Comparison of ENCODE assay signal across 25 cellular contexts in the genomic region with DNA sequence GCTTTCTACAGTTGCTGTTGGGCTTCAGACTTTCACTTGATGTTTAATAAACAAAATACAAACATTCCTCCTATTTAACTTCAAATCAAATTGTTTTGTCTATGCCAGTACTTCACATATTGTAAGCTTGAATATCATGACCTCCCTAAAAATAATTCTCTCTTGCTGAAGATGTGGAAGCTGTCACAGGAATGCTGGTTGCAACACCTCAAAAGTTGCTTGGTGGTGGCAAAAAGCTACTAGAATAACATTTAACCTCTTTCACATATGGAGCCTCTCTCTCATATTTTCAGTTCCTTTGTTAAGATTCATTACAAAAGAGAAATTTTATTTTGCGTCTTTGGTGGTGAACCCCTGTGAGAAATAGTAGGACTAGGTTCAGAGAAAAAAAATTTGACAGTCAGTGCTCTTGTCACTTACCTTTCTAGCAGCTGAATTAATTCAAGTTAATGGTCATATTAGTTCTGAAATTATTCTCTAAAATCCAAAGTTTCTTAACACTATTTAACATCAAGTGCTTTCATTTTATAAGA. TPM values are rescaled to one million over a fixed set of nuclear protein-coding genes. Genes with fewer than 3 reads are reported as not detected.
DNase-seq lines count a peak whose midpoint lies in the region; ATAC-seq, FAIRE-seq and TF ChIP-seq lines count a peak whose summit lies in the region.
"Had no signal": no experiment of that assay in that cellular context is flagged by ENCODE, and none has a peak within 500 bp of the region (broad histone marks: within the 10 kb centered on the region; RNA-seq: fewer than 3 reads in every experiment).

No MANE protein-coding gene starts in this region.

- TF ChIP-seq RAD21 in GM12878 (IDR thresholded peaks at IDR 0.05; ENCODE audit: insufficient read depth, low read depth, low read length), result no peak

- H3K4me1 ChIP-seq in GM12878 (ENCODE audit: control insufficient read depth, insufficient read depth, low read length), result no peaks in the 10 kb centered on the region
- H3K4me1 ChIP-seq in heart left ventricle, result peaks cover 0 to 4% (median 0%) of the 10 kb centered on the region in 12 donors
- H3K4me1 ChIP-seq: BLaER1 treated with 17β-estradiol and CSF1 and Interleukin-3, amounts not matched to agents 10 nM and 100 nM had no signal

- H3K36me3 ChIP-seq in GM12878 (ENCODE audit: control insufficient read depth in 2 of 2, insufficient read depth in 2 of 2, low read length in 1 of 2) (no peaks in the 10 kb centered on the region; a peak in 2 of 4 replicates), heart left ventricle (peaks cover 0 to 4% (median 0%) of the 10 kb centered on the region in 9 donors)

- RAD21 ChIA-PET in GM12878 (lab: Charles Lee; ENCODE audit: unreplicated experiment), result no interaction called here

- ATAC-seq in GM18868 (IDR thresholded peaks at IDR 0.05; ENCODE audit: unreplicated experiment) (peak; percentile 46), GM12878 (no peak; the same call in 2 of the 3 replicates), heart left ventricle (no peak)
- ATAC-seq: A549; CD8-positive, alpha-beta T cell had no signal

- SMC1A ChIA-PET in GM12878 (lab: Charles Lee; ENCODE audit: uncharacterized antibody, unreplicated experiment), result interaction anchor here (1.8 to 2.9 kb wide), 2 partner anchors 11 to 27 kb away, joined by 4 to 12 read pairs; no protein-coding TSS in a partner anchor

- no peak for FAIRE-seq in GM12878 (lab: Jason Lieb, UNC)
- FAIRE-seq: A549 had no signal

- intact Hi-C loops in GM12878 (cut with micrococcal nuclease; ENCODE audit: unreplicated experiment) (no loop called here), heart left ventricle (cut with DNase I) (no loop called here)

- in situ Hi-C loops in GM12878 (cut with MboI), result no loop called here

- H4K20me1 ChIP-seq in GM12878 (ENCODE audit: control insufficient read depth, insufficient read depth), result no peaks in the 10 kb centered on the region
- H4K20me1 ChIP-seq: BLaER1 treated with 17β-estradiol and CSF1 and Interleukin-3, amounts not matched to agents 10 nM and 100 nM had no signal

- no peak overlapping the region for H3K4me2 ChIP-seq in GM12878 (ENCODE audit: control insufficient read depth, insufficient read depth)
- H3K4me2 ChIP-seq: A549; BLaER1 treated with 17β-estradiol and CSF1 and Interleukin-3, amounts not matched to agents 10 nM and 100 nM; SK-N-SH had no signal

- no peak overlapping the region for H2AFZ ChIP-seq in GM12878 (ENCODE audit: control insufficient read depth, low read depth, low read length)

- H3K9ac ChIP-seq in GM12878 (ENCODE audit: control insufficient read depth, insufficient read depth, low read length), result no peak overlapping the region
- H3K9ac ChIP-seq: BLaER1 treated with 17β-estradiol and CSF1 and Interleukin-3, amounts not matched to agents 10 nM and 100 nM; SK-N-SH had no signal

- no peaks in the 10 kb centered on the region for H3K9me3 ChIP-seq in GM12878 (replicated peaks; ENCODE audit: control insufficient read depth, insufficient read depth, low read length)
- no peaks in the 10 kb centered on the region for H3K9me3 ChIP-seq in heart left ventricle
- H3K9me3 ChIP-seq: A549; BLaER1 treated with 17β-estradiol and CSF1 and Interleukin-3, amounts not matched to agents 10 nM and 100 nM; SK-N-SH had no signal

- TF ChIP-seq EP300 in GM12878 (IDR thresholded peaks at IDR 0.05; ENCODE audit: borderline replicate concordance in 1 of 2, control insufficient read depth in 1 of 2, low read depth in 2 of 2, low read length in 2 of 2), result no peak

- CTCF ChIA-PET in GM12878 (lab: Yijun Ruan, JAX), result interaction anchor here (0.9 to 1.8 kb wide), 3 partner anchors 10 to 87 kb away, joined by 3 to 4 read pairs (median 3); no protein-coding TSS in a partner anchor

- WGBS in GM12878 (ENCODE audit: insufficient coverage, insufficient replicate concordance, low lambda C conversion rate, missing lambda C conversion rate), result 56% methylated on average over 1 of the region's 1 CpG
- WGBS in heart left ventricle, 4 donors, result 93 to 98% (median 96%) methylated on average over 1 of the region's 1 CpG

- no peaks in the 10 kb centered on the region for H3K79me2 ChIP-seq in GM12878 (ENCODE audit: control insufficient read depth, insufficient read depth, low read length)

- TF ChIP-seq CTCF in GM12878 (IDR thresholded peaks at IDR 0.05 in 2 of 3, conservative IDR thresholded peaks at IDR 0.05 in 1 of 3; ENCODE audit: control insufficient read depth in 2 of 3, extremely low read depth in 1 of 3, insufficient read depth in 1 of 3, low read depth in 3 of 3, low read length in 3 of 3) (no peak), heart left ventricle (IDR thresholded peaks at IDR 0.05) (no peak)

- no peak overlapping the region for H3K4me3 ChIP-seq in GM12878
- no peak overlapping the region for H3K4me3 ChIP-seq in heart left ventricle
- H3K4me3 ChIP-seq: A549; BLaER1 treated with 17β-estradiol and CSF1 and Interleukin-3, amounts not matched to agents 10 nM and 100 nM had no signal

- POLR2A ChIA-PET in GM12878 (lab: Charles Lee), result no interaction called here

- H3K27me3 ChIP-seq in GM12878 (replicated peaks in 1 of 2; ENCODE audit: control insufficient read depth in 2 of 2, insufficient read depth in 2 of 2, low read length in 1 of 2), result no peaks in the 10 kb centered on the region
- no peaks in the 10 kb centered on the region for H3K27me3 ChIP-seq in heart left ventricle
- H3K27me3 ChIP-seq: BLaER1 treated with 17β-estradiol and CSF1 and Interleukin-3, amounts not matched to agents 10 nM and 100 nM had no signal

- TF ChIP-seq POLR2A in GM12878 (IDR thresholded peaks at IDR 0.05; ENCODE audit: low read depth, low read length), result no peak
- no peak for TF ChIP-seq POLR2A in heart left ventricle (IDR thresholded peaks at IDR 0.05)

- H3K27ac ChIP-seq in GM12878 (ENCODE audit: control insufficient read depth, insufficient read depth), result no peak overlapping the region
- no peak overlapping the region for H3K27ac ChIP-seq in heart left ventricle
- H3K27ac ChIP-seq: A549; BLaER1 treated with 17β-estradiol and CSF1 and Interleukin-3, amounts not matched to agents 10 nM and 100 nM; HL-60; RWPE1 had no signal

- DNase-seq in AG20443 (ENCODE audit: low spot score), result peak; percentile 21
- DNase-seq in GM12878 (ENCODE audit: low read depth, low spot score), result no peak
- peak; percentile 15 for DNase-seq in iris pigment epithelial cell (ENCODE audit: low read depth)
- no peak for DNase-seq in activated CD8-positive, alpha-beta memory T cell treated with anti-CD3 and anti-CD28 coated beads, Interleukin-2, amount 50 U/mL, for 48 hours
- DNase-seq in glomerular visceral epithelial cell (ENCODE audit: extremely low spot score), result no peak
- DNase-seq in heart left ventricle, result no peak
- DNase-seq: Calu3; CD8-positive, alpha-beta T cell; DMS53; EL; GF-D8; H9; HFFc6; KBM-7; NCI-H1105; NCI-H2029 treated with DMSO at 0.1 percent for 48 hours; NCI-H510A treated with DMSO at 0.1 percent for 48 hours; NCI-H748 treated with DMSO at 0.1 percent for 48 hours; SIG-M5; SK-N-SH had no signal

- no TSS peak for BruUV-seq in GM12878 (replicated peaks; lab: Mats Ljungman, UMichigan)

TF ChIP-seq in GM12878, 131 proteins besides CTCF, POLR2A, EP300 and RAD21 (continues in another document):
- peak; percentile 25; the same call in 1 of the 2 replicates for TF ChIP-seq NFIC (IDR thresholded peaks at IDR 0.05; ENCODE audit: low read depth, low read length)
- peak; percentile 52 for TF ChIP-seq JUNB (IDR thresholded peaks at IDR 0.05)

RNA-seq across cellular contexts. Expression of gene F13B, which starts 25.5 kb away (rescaled TPM):
- total RNA-seq in GM12878 (2013; cell fraction: nucleolus; rRNA removed), result not detected in 2 replicates
- total RNA-seq in GM12878 (2014; rRNA removed) (not detected in 2 replicates), GM12878 (2014; rRNA removed; fragmentation: Illumina TruSeq; extraction: Trizol) (not detected in 2 replicates), GM12878 (2021) (not detected in 2 replicates), heart left ventricle (not detected)
- not detected for polyA plus RNA-seq in GM12878 (2011; ENCODE audit: low read depth)
- polyA plus RNA-seq in GM12878 (2011; rRNA removed) (0.10 TPM in 1 of 2 replicates, not detected in the other), GM12878 (2014; fragmentation: Illumina TruSeq; extraction: Trizol) (not detected in 2 replicates), GM12878 (2014; fragmentation: Nextera tagmentation; extraction: Ambion mirVana) (under 1 TPM in 1 of 2 experiments, not detected in 1; 0.06 TPM), GM12878 (2014; rRNA removed) (not detected in 2 replicates), GM12878 (2016; fragmentation: Nextera tagmentation; extraction: Ambion mirVana) (not detected), heart left ventricle (not detected)
- polyA plus RNA-seq in GM12878 (2011; cell fraction: cytosol; rRNA removed), result not detected in 2 replicates
- polyA plus RNA-seq in GM12878 (2011; cell fraction: nucleus; rRNA removed), result 0.12 and 0.19 TPM in 2 replicates
- not detected in 2 replicates for polyA plus RNA-seq in GM12878 (2012)
- polyA minus RNA-seq in GM12878 (2011; rRNA and poly(A)+ RNA removed), result not detected in 2 replicates
- polyA minus RNA-seq in GM12878 (2011; cell fraction: cytosol; rRNA and poly(A)+ RNA removed), result not detected in 2 replicates
- not detected in 2 replicates for polyA minus RNA-seq in GM12878 (2011; cell fraction: nucleus; rRNA and poly(A)+ RNA removed)
- total RNA-seq: Calu3; CD8-positive, alpha-beta T cell; H9; HFFc6 had no signal
- polyA plus RNA-seq: SK-N-SH had no signal

RNA-seq across cellular contexts. Expression of gene ASPM, which starts 53.9 kb away (rescaled TPM):
- 63.9 and 69.3 TPM in 2 replicates for total RNA-seq in GM12878 (2013; cell fraction: nucleolus; rRNA removed)
- total RNA-seq in GM12878 (2014; rRNA removed) (43.8 and 50.5 TPM in 2 replicates), GM12878 (2014; rRNA removed; fragmentation: Illumina TruSeq; extraction: Trizol) (54.9 and 55.4 TPM in 2 replicates), GM12878 (2021) (36.4 and 36.9 TPM in 2 replicates), heart left ventricle (1 to 10 TPM in 1 of 9 donors, under 1 TPM in 8; 0.19 to 5.9 (median 0.46) TPM)
- 5.3 TPM for polyA plus RNA-seq in GM12878 (2011; ENCODE audit: low read depth)
- polyA plus RNA-seq in GM12878 (2011; rRNA removed) (26.4 and 51.0 TPM in 2 replicates), GM12878 (2014; fragmentation: Illumina TruSeq; extraction: Trizol) (41.1 and 46.4 TPM in 2 replicates), GM12878 (2014; fragmentation: Nextera tagmentation; extraction: Ambion mirVana) (10 to 100 TPM; 16.2 to 16.4 TPM), GM12878 (2014; rRNA removed) (21.1 and 24.8 TPM in 2 replicates), GM12878 (2016; fragmentation: Nextera tagmentation; extraction: Ambion mirVana) (10 to 100 TPM; 25.8 to 26.3 TPM), heart left ventricle (under 1 TPM; 0.08 TPM)
- polyA plus RNA-seq in GM12878 (2011; cell fraction: cytosol; rRNA removed), result 7.0 and 8.0 TPM in 2 replicates
- 38.3 and 53.2 TPM in 2 replicates for polyA plus RNA-seq in GM12878 (2011; cell fraction: nucleus; rRNA removed)
- 9.7 and 15.1 TPM in 2 replicates for polyA plus RNA-seq in GM12878 (2012)
- polyA minus RNA-seq in GM12878 (2011; rRNA and poly(A)+ RNA removed), result 28.2 and 34.5 TPM in 2 replicates
- polyA minus RNA-seq in GM12878 (2011; cell fraction: cytosol; rRNA and poly(A)+ RNA removed), result 12.3 and 18.1 TPM in 2 replicates
- polyA minus RNA-seq in GM12878 (2011; cell fraction: nucleus; rRNA and poly(A)+ RNA removed), result 39.3 and 54.2 TPM in 2 replicates

Comparison
In these comparisons a context has a peak if more than half of its experiments do, and no peak if none do; other contexts are left out.
1. DNase-seq: peak in AG20443 (single experiment) and iris pigment epithelial cell (single experiment); none in GM12878 (single experiment), activated CD8-positive, alpha-beta memory T cell treated with anti-CD3 and anti-CD28 coated beads, Interleukin-2, amount 50 U/mL, for 48 hours (single experiment), glomerular visceral epithelial cell (single experiment) and heart left ventricle (0 of 5).
2. RNA of gene ASPM, which starts 53.9 kb away (total RNA-seq): 36.4 to 69.3 TPM in GM12878; 0.19 to 5.9 TPM in heart left ventricle; every median in the first group is over 4 times any median in the second.